12 cellular contexts compared by ENCODE assay signal in genomic region chr6:139402935-139403386, GRCh38. TPM values are rescaled to one million over a fixed set of nuclear protein-coding genes. Genes with fewer than 3 reads are reported as not detected.
DNase-seq lines count a peak whose midpoint lies in the region; ATAC-seq, FAIRE-seq and TF ChIP-seq lines count a peak whose summit lies in the region.
"Had no signal": no experiment of that assay in that cellular context is flagged by ENCODE, and none has a peak within 500 bp of the region (broad histone marks: within the 10 kb centered on the region; RNA-seq: fewer than 3 reads in every experiment).

No MANE protein-coding gene starts in this region.

- ATAC-seq in GM18517 (IDR thresholded peaks at IDR 0.05; ENCODE audit: unreplicated experiment) (no peak), HG02840 (IDR thresholded peaks at IDR 0.05; ENCODE audit: low FRiP score, unreplicated experiment) (no peak)
- ATAC-seq in activated T-cell treated with anti-CD3 and anti-CD28 coated beads, Interleukin-2, amount 50 U/mL, for 72 hours (replicated peaks in 1 of 2): no peak

- DNase-seq in HCEC 1CT (peak; percentile 90), cardiac fibroblast (ENCODE audit: low read depth in 2 of 2) (peak; percentile 84 to 85), right atrium auricular region (ENCODE audit: low spot score) (no peak), spleen (no peak), D721Med (ENCODE audit: insufficient read length, low spot score) (no peak)
- no peak for DNase-seq in activated T-cell treated with anti-CD3 and anti-CD28 coated beads, Interleukin-2, amount 50 U/mL, for 72 hours
- DNase-seq: DMS 273 treated with DMSO at 0.1 percent for 48 hours, erythroblast, NCI-H1694 had no signal

- no peaks in the 10 kb centered on the region for H3K9me3 Mint-ChIP-seq in activated T-cell treated with anti-CD3 and anti-CD28 coated beads, Interleukin-2, amount 50 U/mL, for 72 hours

- no peaks in the 10 kb centered on the region for H3K27me3 ChIP-seq in right atrium auricular region
- no peaks in the 10 kb centered on the region for H3K27me3 ChIP-seq in spleen (replicated peaks in 1 of 7)
- H3K27me3 ChIP-seq: uterus had no signal

- no peak for FAIRE-seq in D721Med (lab: Jason Lieb, UNC)

- no peak overlapping the region for H3K4me3 Mint-ChIP-seq in activated T-cell treated with anti-CD3 and anti-CD28 coated beads, Interleukin-2, amount 50 U/mL, for 72 hours

- H3K4me1 ChIP-seq in right atrium auricular region: peaks cover 0 to 5% of the 10 kb centered on the region in 2 donors
- H3K4me1 ChIP-seq in spleen: no peaks in the 10 kb centered on the region
- H3K4me1 ChIP-seq: uterus had no signal

- H3K27me3 Mint-ChIP-seq in activated T-cell treated with anti-CD3 and anti-CD28 coated beads, Interleukin-2, amount 50 U/mL, for 72 hours (ENCODE audit: low read depth): no peaks in the 10 kb centered on the region

- no peaks in the 10 kb centered on the region for H3K4me1 Mint-ChIP-seq in activated T-cell treated with anti-CD3 and anti-CD28 coated beads, Interleukin-2, amount 50 U/mL, for 72 hours (ENCODE audit: low read depth)

- H3K27ac Mint-ChIP-seq in activated T-cell treated with anti-CD3 and anti-CD28 coated beads, Interleukin-2, amount 50 U/mL, for 72 hours: no peak overlapping the region

- H3K36me3 Mint-ChIP-seq in activated T-cell treated with anti-CD3 and anti-CD28 coated beads, Interleukin-2, amount 50 U/mL, for 72 hours (ENCODE audit: insufficient read depth in 2 of 2): no peaks in the 10 kb centered on the region

- intact Hi-C loops in spleen (cut with DNase I; ENCODE audit: low total_unique reads): no loop called here

- H3K9me3 ChIP-seq in right atrium auricular region: no peaks in the 10 kb centered on the region
- no peaks in the 10 kb centered on the region for H3K9me3 ChIP-seq in spleen
- H3K9me3 ChIP-seq: uterus had no signal

- no peaks in the 10 kb centered on the region for H3K36me3 ChIP-seq in right atrium auricular region
- H3K36me3 ChIP-seq in spleen: no peaks in the 10 kb centered on the region
- H3K36me3 ChIP-seq: uterus had no signal

- H3K27ac ChIP-seq in right atrium auricular region (peak overlapping the region; percentile 59 to 83), spleen (peak overlapping the region in 7 of 8 donors; percentile 9 to 64 (median 27))
- H3K27ac ChIP-seq: uterus had no signal

- no peak for TF ChIP-seq POLR2A in spleen (IDR thresholded peaks at IDR 0.05)

- no peak for TF ChIP-seq CTCF in cardiac fibroblast (IDR thresholded peaks at IDR 0.05; ENCODE audit: low read depth, low read length)
- TF ChIP-seq CTCF in right atrium auricular region (IDR thresholded peaks at IDR 0.05): no peak
- TF ChIP-seq CTCF in spleen (IDR thresholded peaks at IDR 0.05 in 8 of 11, conservative IDR thresholded peaks at IDR 0.05 in 3 of 11): no peak
- TF ChIP-seq CTCF in D721Med (IDR thresholded peaks at IDR 0.05; ENCODE audit: insufficient read depth, missing control alignments): no peak

- H3K4me3 ChIP-seq in cardiac fibroblast (replicated peaks in 1 of 2; ENCODE audit: low read depth in 2 of 2, low read length in 2 of 2): no peak overlapping the region
- no peak overlapping the region for H3K4me3 ChIP-seq in right atrium auricular region
- H3K4me3 ChIP-seq in spleen: no peak overlapping the region
- H3K4me3 ChIP-seq: uterus had no signal

- whole genome bisulfite sequencing in spleen, 5 donors: 62 to 88% (median 72%) methylated on average over 7 of the region's 7 CpGs

RNA-seq across cellular contexts. Expression of gene CITED2, which starts 28.5 kb away (rescaled TPM):
- total RNA-seq in right atrium auricular region (100 to 1,000 TPM; 119 to 208 TPM), spleen (100 to 1,000 TPM in 6 of 7 donors, 10 to 100 TPM in 1; 63.5 to 213 (median 172) TPM)
- polyA plus RNA-seq in spleen: 10 to 100 TPM; 12.9 to 34.6 (median 19.9) TPM
- 10 to 100 TPM; 26.0 to 73.0 TPM for total RNA-seq in activated T-cell treated with anti-CD3 and anti-CD28 coated beads, Interleukin-2, amount 50 U/mL, for 72 hours

Comparison
In these comparisons a context has a peak if more than half of its experiments do, and no peak if none do; other contexts are left out.
1. DNase-seq: peak in HCEC 1CT (single experiment) and cardiac fibroblast (2 of 2); none in right atrium auricular region (single experiment), spleen (single experiment), D721Med (single experiment) and activated T-cell treated with anti-CD3 and anti-CD28 coated beads, Interleukin-2, amount 50 U/mL, for 72 hours (0 of 2).